30 cellular contexts compared by ENCODE assay signal in the genomic region with DNA sequence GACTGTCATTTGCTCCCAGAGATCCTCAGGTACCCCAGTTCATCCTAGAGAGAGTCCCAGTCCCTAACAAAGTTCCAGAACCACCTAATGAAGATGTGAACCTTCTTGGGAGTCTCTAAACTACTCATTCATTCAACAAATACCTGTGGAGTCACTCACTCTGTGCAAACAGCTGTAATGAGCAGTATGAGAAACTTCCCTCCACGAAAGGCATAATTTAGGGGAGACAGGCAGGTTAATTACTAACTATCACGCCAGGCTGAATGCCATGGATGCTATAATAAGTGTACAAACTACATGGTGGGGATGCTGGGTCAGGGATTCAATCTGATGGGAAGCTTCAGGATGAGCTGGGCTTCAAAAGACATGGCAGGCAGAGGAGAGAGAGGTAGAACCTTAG.
"Had no signal": no experiment of that assay in that cellular context is flagged by ENCODE, and none has a peak within 500 bp of the region (broad histone marks: within the 10 kb centered on the region; RNA-seq: fewer than 3 reads in every experiment).

No MANE protein-coding gene starts in this region.

- H3K4me1 ChIP-seq: adrenal gland had no signal

- H3K9me3 Mint-ChIP-seq: activated CD4-positive, alpha-beta T cell treated with anti-CD3 and anti-CD28 coated beads, Interleukin-2, amount 10 ng/mL, durations not matched to agents 24 days and 14 days; activated CD8-positive, alpha-beta T cell treated with anti-CD3 and anti-CD28 coated beads for 36 hours; activated naive CD4-positive, alpha-beta T cell treated with anti-CD3 and anti-CD28 coated beads for 36 hours; activated naive CD4-positive, alpha-beta T cell treated with anti-CD3 and anti-CD28 coated beads, Interleukin-2, amount 50 U/mL, for 72 hours had no signal

- H3K27ac ChIP-seq: adrenal gland, body of pancreas, breast epithelium, Peyer's patch, VCaP had no signal

- H3K36me3 Mint-ChIP-seq: activated naive CD4-positive, alpha-beta T cell treated with anti-CD3 and anti-CD28 coated beads, Interleukin-2, amount 50 U/mL, for 72 hours had no signal

- H3K4me1 Mint-ChIP-seq: activated CD4-positive, alpha-beta T cell treated with anti-CD3 and anti-CD28 coated beads, Interleukin-2, amount 10 ng/mL, durations not matched to agents 24 days and 14 days had no signal

- H3K4me3 ChIP-seq: adrenal gland, body of pancreas, breast epithelium, Peyer's patch had no signal

- H3K27ac Mint-ChIP-seq: activated CD4-positive, alpha-beta T cell treated with anti-CD3 and anti-CD28 coated beads, Interleukin-2, amount 10 ng/mL, durations not matched to agents 24 days and 14 days; activated CD8-positive, alpha-beta T cell treated with anti-CD3 and anti-CD28 coated beads for 36 hours; activated naive CD4-positive, alpha-beta T cell treated with anti-CD3 and anti-CD28 coated beads for 36 hours; activated naive CD4-positive, alpha-beta T cell treated with anti-CD3 and anti-CD28 coated beads, Interleukin-2, amount 50 U/mL, for 72 hours had no signal

- H3K36me3 ChIP-seq: adrenal gland, breast epithelium, Peyer's patch had no signal

- DNase-seq: activated CD4-positive, alpha-beta T cell treated with anti-CD3 and anti-CD28 coated beads, Interleukin-2, amount 10 ng/mL, durations not matched to agents 24 days and 14 days; activated CD4-positive, alpha-beta T cell treated with anti-CD3 and anti-CD28 coated beads, Interleukin-2, amount 50 U/mL, for 4 hours; activated CD4-positive, CD25-positive, alpha-beta regulatory T cell; activated CD8-positive, alpha-beta T cell treated with anti-CD3 and anti-CD28 coated beads for 36 hours; activated gamma-delta T cell treated with Interleukin-2 at 50 U/mL for 16 hours; activated naive CD4-positive, alpha-beta T cell treated with anti-CD3 and anti-CD28 coated beads for 36 hours; activated T-cell treated with anti-CD3 and anti-CD28 coated beads, Interleukin-2, amount 50 U/mL, for 1 hour; adrenal gland; body of pancreas; Kasumi-1; KG1; MM.1S; MV-4-11; NCI-H1092; NCI-H1930; NCI-H2081 treated with DMSO at 0.1 percent for 48 hours; NCI-H510A; NCI-H774; RPMI8226; SIG-M5; SW 1271; T-helper 1 cell; T-helper 2 cell; T-helper 9 cell had no signal

- H3K9me3 ChIP-seq: adrenal gland, body of pancreas, breast epithelium, Peyer's patch had no signal

- H3K4me3 Mint-ChIP-seq: activated CD4-positive, alpha-beta T cell treated with anti-CD3 and anti-CD28 coated beads, Interleukin-2, amount 10 ng/mL, durations not matched to agents 24 days and 14 days; activated CD8-positive, alpha-beta T cell treated with anti-CD3 and anti-CD28 coated beads for 36 hours; activated naive CD4-positive, alpha-beta T cell treated with anti-CD3 and anti-CD28 coated beads for 36 hours had no signal

- ATAC-seq: activated CD8-positive, alpha-beta T cell treated with anti-CD3 and anti-CD28 coated beads for 36 hours; activated naive CD4-positive, alpha-beta T cell treated with anti-CD3 and anti-CD28 coated beads, Interleukin-2, amount 50 U/mL, for 72 hours; body of pancreas; Right ventricle myocardium inferior; SK-N-SH treated with all-trans-retinoic acid at 6 μM for 48 hours had no signal

- H3K27me3 ChIP-seq: adrenal gland, body of pancreas, breast epithelium, Peyer's patch had no signal
